ENCODE assay signal across 33 cellular contexts in the genomic region with DNA sequence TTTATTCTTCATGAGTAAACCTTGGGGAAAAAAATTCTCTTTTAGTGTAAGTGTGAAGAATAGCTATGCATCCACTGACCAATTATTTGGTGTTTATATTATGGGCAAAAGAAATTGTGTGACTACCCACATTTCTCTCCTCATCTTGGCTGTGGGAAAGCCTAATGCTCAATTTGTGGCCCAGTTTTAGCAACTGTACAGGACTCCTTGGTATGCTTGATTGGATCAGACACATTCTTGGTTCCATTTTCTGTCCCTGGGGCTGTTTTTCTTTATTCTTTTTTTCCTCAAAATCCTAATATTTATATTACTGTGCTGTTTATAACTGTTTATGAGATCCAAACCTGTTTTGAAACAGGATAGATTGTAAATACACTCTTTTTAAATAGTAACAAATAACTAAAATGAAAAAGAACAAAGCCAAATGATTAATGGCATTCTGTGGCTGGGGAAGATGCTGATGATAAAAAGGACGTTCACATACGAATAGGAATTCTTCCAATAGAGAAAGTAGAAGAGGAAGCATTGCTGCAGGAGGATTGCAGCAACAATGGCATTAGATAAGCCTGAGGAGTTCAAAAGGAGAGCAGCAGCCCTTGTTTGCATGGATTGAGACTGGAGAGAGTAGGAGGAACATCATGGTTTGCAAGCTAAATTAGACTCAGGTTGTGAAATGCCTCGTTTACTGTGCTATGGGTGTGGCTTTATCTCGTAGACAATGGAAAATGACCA.
DNase-seq lines count a peak whose midpoint lies in the region; ATAC-seq and TF ChIP-seq lines count a peak whose summit lies in the region.
"Had no signal": no experiment of that assay in that cellular context is flagged by ENCODE, and none has a peak within 500 bp of the region (broad histone marks: within the 10 kb centered on the region; RNA-seq: fewer than 3 reads in every experiment).

No MANE protein-coding gene starts in this region.

- H4K20me1 ChIP-seq in PC-3 (ENCODE audit: low read length), result no peaks in the 10 kb centered on the region

- H4K91ac ChIP-seq in neuronal stem cell (ENCODE audit: low read depth, low read length, poor library complexity), result no peak overlapping the region

- H3K4me3 ChIP-seq in PC-3 (ENCODE audit: low read length), result no peak overlapping the region
- H3K4me3 ChIP-seq in fibroblast of pulmonary artery (replicated peaks; ENCODE audit: low read depth, low read length), result no peak overlapping the region
- H3K4me3 ChIP-seq in neuronal stem cell (ENCODE audit: low read length in 2 of 2), result no peak overlapping the region
- H3K4me3 ChIP-seq: coronary artery, heart left ventricle, mucosa of descending colon, Peyer's patch, skin epidermis had no signal

- POLR2A ChIA-PET in PC-3 (lab: Charles Lee; ENCODE audit: unreplicated experiment), result no interaction called here

- H3K4me2 ChIP-seq in PC-3 (ENCODE audit: low read length), result no peak overlapping the region
- H3K4me2 ChIP-seq in neuronal stem cell (ENCODE audit: insufficient read depth, low read length, poor library complexity, severe bottlenecking), result no peak overlapping the region

- H3K9me3 ChIP-seq in PC-3 (ENCODE audit: low read length) (no peaks in the 10 kb centered on the region), neuronal stem cell (replicated peaks in 1 of 2; ENCODE audit: control insufficient read depth in 2 of 2, insufficient read depth in 1 of 2, low read depth in 1 of 2, low read length in 2 of 2) (no peaks in the 10 kb centered on the region)
- H3K9me3 ChIP-seq: heart left ventricle, mucosa of descending colon, Peyer's patch had no signal

- H3F3A ChIP-seq in PC-3 (ENCODE audit: low read length, unreplicated experiment), result no peaks in the 10 kb centered on the region

- H4K8ac ChIP-seq in neuronal stem cell (ENCODE audit: low read depth, low read length), result no peak overlapping the region

- H3K9ac ChIP-seq in PC-3 (ENCODE audit: low read length) (no peak overlapping the region), neuronal stem cell (ENCODE audit: low read depth, low read length, poor library complexity) (no peak overlapping the region)

- no peaks in the 10 kb centered on the region for H3K79me1 ChIP-seq in neuronal stem cell (ENCODE audit: low read depth, low read length)

- no TSS peak for BruUV-seq in PC-3 (replicated peaks; lab: Mats Ljungman, UMichigan)

- H2BK5ac ChIP-seq in neuronal stem cell (ENCODE audit: low read length), result no peak overlapping the region

- H3K79me2 ChIP-seq in PC-3 (ENCODE audit: low read length), result no peaks in the 10 kb centered on the region

- H2AFZ ChIP-seq in PC-3 (ENCODE audit: low read length) (no peak overlapping the region), neuronal stem cell (ENCODE audit: low read length) (peak overlapping the region; percentile 39)

- H3K23ac ChIP-seq in neuronal stem cell (ENCODE audit: low read depth, low read length, poor library complexity), result no peak overlapping the region

- H2BK12ac ChIP-seq in neuronal stem cell (ENCODE audit: low read length), result no peak overlapping the region

- no peak overlapping the region for H2AK5ac ChIP-seq in neuronal stem cell (ENCODE audit: low read depth, low read length)

- no peak for ATAC-seq in PC-3
- ATAC-seq: activated T-cell treated with anti-CD3 and anti-CD28 coated beads, Interleukin-2, amount 50 U/mL, for 4 hours; heart left ventricle; mucosa of descending colon; natural killer cell treated with Interleukin-12 subunit alpha and Interleukin-12 subunit beta and Interleukin-15 and Interleukin-18, amount 100 ng/mL, for 72 hours; stimulated activated naive B cell treated with anti-CD40 and anti-IgM and Interleukin-4, amounts not matched to agents 10 μg/mL and 1 μg/mL and 100 μg/mL, for 72 hours had no signal

- H3K14ac ChIP-seq in neuronal stem cell (ENCODE audit: low read length), result no peak overlapping the region

- intact Hi-C loops in PC-3 (cut with micrococcal nuclease), result no loop called here

- no peak for TF ChIP-seq CTCF in PC-3 (conservative IDR thresholded peaks at IDR 0.05; ENCODE audit: low read depth, low read length)
- no peak for TF ChIP-seq CTCF in fibroblast of pulmonary artery (IDR thresholded peaks at IDR 0.05; ENCODE audit: low read length, missing control alignments)

- H3K18ac ChIP-seq in neuronal stem cell (ENCODE audit: low read length), result no peak overlapping the region

- no peaks in the 10 kb centered on the region for H3K36me3 ChIP-seq in PC-3 (ENCODE audit: low read depth, low read length)
- no peaks in the 10 kb centered on the region for H3K36me3 ChIP-seq in neuronal stem cell (replicated peaks in 1 of 2; ENCODE audit: control insufficient read depth in 2 of 2, insufficient read depth in 2 of 2, low read length in 2 of 2)
- H3K36me3 ChIP-seq: heart left ventricle, Peyer's patch had no signal

- H3K4me1 ChIP-seq in PC-3 (ENCODE audit: insufficient read depth, low read length), result peaks cover 34% of the 10 kb centered on the region
- peaks cover 2 to 3% of the 10 kb centered on the region in 2 donors for H3K4me1 ChIP-seq in neuronal stem cell (ENCODE audit: control insufficient read depth in 2 of 2, insufficient read depth in 1 of 2, low read depth in 1 of 2, low read length in 2 of 2)
- H3K4me1 ChIP-seq: heart left ventricle, Peyer's patch had no signal

- no peak overlapping the region for H2BK15ac ChIP-seq in neuronal stem cell (ENCODE audit: low read length)

- H3K9me2 ChIP-seq in PC-3 (replicated peaks; ENCODE audit: low read length), result peaks cover under 1% of the 10 kb centered on the region; the same call in 1 of the 2 replicates

- peak; percentile 75 for DNase-seq in M059J (ENCODE audit: low read depth)
- no peak for DNase-seq in PC-3
- peak; percentile 52 for DNase-seq in fibroblast of pulmonary artery (ENCODE audit: low read depth)
- DNase-seq in neuronal stem cell (ENCODE audit: low spot score), result no peak
- DNase-seq in C1 segment of cervical spinal cord (lab: John Stamatoyannopoulos, UW), result no peak
- no peak for DNase-seq in SW480 (ENCODE audit: low spot score)
- DNase-seq in middle frontal gyrus (ENCODE audit: extremely low spot score, low spot score), result no peak
- DNase-seq: activated CD4-positive, alpha-beta T cell treated with anti-CD3 and anti-CD28 coated beads, Interleukin-2, amount 50 U/mL, for 1 hour; activated CD4-positive, CD25-positive, alpha-beta regulatory T cell; activated gamma-delta T cell; activated naive CD8-positive, alpha-beta T cell treated with anti-CD3 and anti-CD28 coated beads for 36 hours; activated T-cell treated with anti-CD3 and anti-CD28 coated beads, Interleukin-2, amount 50 U/mL, for 4 hours; aorta; DND-41; effector CD8-positive, alpha-beta T cell; foreskin fibroblast; heart left ventricle; HFFc6; islet precursor cell; mucosa of descending colon; NCI-H1417; NCI-H2029; NCI-H524 treated with DMSO at 0.1 percent for 48 hours; Peyer's patch; retina; SHP77 treated with DMSO at 0.1 percent for 48 hours; stimulated activated naive B cell treated with anti-CD40 and anti-IgM and Interleukin-4, amounts not matched to agents 10 μg/mL and 1 μg/mL and 100 μg/mL, for 72 hours; substantia nigra; T1000 had no signal

- H3K4ac ChIP-seq in neuronal stem cell (ENCODE audit: low read length), result no peak overlapping the region

- CTCF ChIA-PET in PC-3 (lab: Charles Lee), result no interaction called here

- no peaks in the 10 kb centered on the region for H3K27me3 ChIP-seq in PC-3 (ENCODE audit: low read length)
- H3K27me3 ChIP-seq in neuronal stem cell (ENCODE audit: control insufficient read depth in 3 of 3, insufficient read depth in 3 of 3, low read depth in 1 of 3, low read length in 3 of 3), result no peaks in the 10 kb centered on the region
- H3K27me3 ChIP-seq: heart left ventricle, Peyer's patch had no signal

- WGBS in neuronal stem cell (ENCODE audit: extremely low coverage in 2 of 2, insufficient read length in 2 of 2, insufficient replicate concordance in 1 of 2), 2 donors, result no CpG with 5 or more reads among the region's 4 CpGs

- H2BK120ac ChIP-seq in neuronal stem cell (ENCODE audit: low read depth, low read length), result no peak overlapping the region

- H3K27ac ChIP-seq in PC-3 (ENCODE audit: low read length), result peak overlapping the region; percentile 26
- H3K27ac ChIP-seq in neuronal stem cell (replicated peaks; ENCODE audit: low read length), result no peak overlapping the region
- H3K27ac ChIP-seq: C4-2B, coronary artery, heart left ventricle, Peyer's patch, skin epidermis had no signal

Comparison
In these comparisons a context has a peak if more than half of its experiments do, and no peak if none do; other contexts are left out.
1. DNase-seq: peak in M059J (single experiment) and fibroblast of pulmonary artery (single experiment); none in PC-3 (single experiment), neuronal stem cell (single experiment), C1 segment of cervical spinal cord (0 of 14), SW480 (single experiment) and middle frontal gyrus (single experiment).